In the genomic region with DNA sequence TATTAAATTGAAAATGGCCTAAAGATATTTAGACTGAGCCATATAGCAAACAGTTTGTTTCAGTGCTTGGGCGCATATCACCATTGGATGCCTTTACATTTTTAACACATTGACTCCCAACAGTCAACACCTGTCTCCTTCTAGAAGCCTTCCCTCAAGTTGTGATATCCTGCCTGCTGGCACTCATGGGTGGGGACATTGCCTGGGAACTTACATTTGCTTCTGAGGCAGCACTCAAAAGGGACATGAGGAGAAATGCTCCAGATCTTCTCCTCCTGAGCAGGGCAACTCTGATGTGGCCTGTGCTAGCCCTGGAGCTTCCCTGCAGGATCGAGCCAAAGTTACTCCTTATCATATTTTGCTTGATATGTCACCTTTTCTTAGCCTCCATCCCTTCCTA, we compare ENCODE assay signal across 17 cellular contexts.
DNase-seq lines count a peak whose midpoint lies in the region; ATAC-seq, FAIRE-seq and TF ChIP-seq lines count a peak whose summit lies in the region.
"Had no signal": no experiment of that assay in that cellular context is flagged by ENCODE, and none has a peak within 500 bp of the region (broad histone marks: within the 10 kb centered on the region; RNA-seq: fewer than 3 reads in every experiment).

No MANE protein-coding gene starts in this region.

- H3K4me3 Mint-ChIP-seq in endodermal cell: no peak overlapping the region
- H3K4me3 Mint-ChIP-seq in neural progenitor cell: no peak overlapping the region
- H3K4me3 Mint-ChIP-seq: CD4-positive, alpha-beta memory T cell had no signal

- H2AFZ ChIP-seq in PC-9: peak overlapping the region; percentile 68; the same call in 1 of the 2 replicates
- peak overlapping the region; percentile 2 for H2AFZ ChIP-seq in neural progenitor cell (replicated peaks)
- H2AFZ ChIP-seq: GM23248 had no signal

- DNase-seq in PC-9 (no peak), endodermal cell (peak; percentile 51), neural progenitor cell (ENCODE audit: low spot score) (no peak), DMS153 (lab: John Stamatoyannopoulos, UW) (no peak), H54 (ENCODE audit: insufficient read length, low spot score) (no peak), left ventricle myocardium superior (no peak), NCI-H2081 (lab: John Stamatoyannopoulos, UW) (no peak)
- DNase-seq: C1 segment of cervical spinal cord; Calu3; CD4-positive, alpha-beta memory T cell; COR-L47; DND-41; GM23248; H7; HCEC 1CT had no signal

- H3K27me3 Mint-ChIP-seq in endodermal cell (ENCODE audit: insufficient read depth) (no peaks in the 10 kb centered on the region), neural progenitor cell (ENCODE audit: insufficient read depth, low read depth) (peaks cover 2% of the 10 kb centered on the region)
- H3K27me3 Mint-ChIP-seq: CD4-positive, alpha-beta memory T cell had no signal

- CTCF ChIA-PET in PC-9 (lab: Charles Lee): no interaction called here

- no peaks in the 10 kb centered on the region for H3K36me3 Mint-ChIP-seq in endodermal cell (ENCODE audit: low read depth)
- no peaks in the 10 kb centered on the region for H3K36me3 Mint-ChIP-seq in neural progenitor cell
- H3K36me3 Mint-ChIP-seq: CD4-positive, alpha-beta memory T cell had no signal

- H3K27me3 ChIP-seq in PC-9 (ENCODE audit: insufficient read depth, low read depth) (no peaks in the 10 kb centered on the region), endodermal cell (ENCODE audit: control insufficient read depth, insufficient read depth, low read length, poor library complexity, severe bottlenecking) (no peaks in the 10 kb centered on the region), neural progenitor cell (no peaks in the 10 kb centered on the region)

- H3K36me3 ChIP-seq in PC-9 (ENCODE audit: low read depth): no peaks in the 10 kb centered on the region
- no peaks in the 10 kb centered on the region for H3K36me3 ChIP-seq in endodermal cell (ENCODE audit: control insufficient read depth, insufficient read depth, low read length)
- no peaks in the 10 kb centered on the region for H3K36me3 ChIP-seq in neural progenitor cell

- ATAC-seq in left ventricle myocardium superior: no peak

- H3K4me1 Mint-ChIP-seq in endodermal cell (peaks cover 7% of the 10 kb centered on the region), neural progenitor cell (peaks cover 6% of the 10 kb centered on the region)
- H3K4me1 Mint-ChIP-seq: CD4-positive, alpha-beta memory T cell had no signal

- intact Hi-C loops in PC-9 (cut with micrococcal nuclease; ENCODE audit: unreplicated experiment): no loop called here
- intact Hi-C loops in left ventricle myocardium superior (cut with micrococcal nuclease): no loop called here

- H3K4me2 ChIP-seq in PC-9: no peak overlapping the region
- H3K4me2 ChIP-seq in neural progenitor cell: no peak overlapping the region

- TF ChIP-seq CTCF in PC-9 (conservative IDR thresholded peaks at IDR 0.05): no peak
- TF ChIP-seq CTCF in endodermal cell (conservative IDR thresholded peaks at IDR 0.05): no peak
- TF ChIP-seq CTCF in neural progenitor cell (IDR thresholded peaks at IDR 0.05): no peak

- H3K27ac ChIP-seq in PC-9 (no peak overlapping the region), endodermal cell (ENCODE audit: low read depth, low read length) (no peak overlapping the region), neural progenitor cell (no peak overlapping the region)
- H3K27ac ChIP-seq: GM23248 had no signal

- H3K9ac ChIP-seq in endodermal cell (ENCODE audit: extremely low read depth, low read length, poor library complexity, severe bottlenecking) (no peak overlapping the region), neural progenitor cell (no peak overlapping the region)
- H3K9ac ChIP-seq: GM23248 had no signal

- H3K4me1 ChIP-seq in PC-9 (replicated peaks; ENCODE audit: insufficient read depth) (no peaks in the 10 kb centered on the region), endodermal cell (ENCODE audit: control insufficient read depth, insufficient read depth, low read length) (no peaks in the 10 kb centered on the region), neural progenitor cell (peaks cover 23% of the 10 kb centered on the region)

- H4K20me1 ChIP-seq in PC-9 (ENCODE audit: insufficient read depth): no peaks in the 10 kb centered on the region
- H4K20me1 ChIP-seq in neural progenitor cell (ENCODE audit: low read depth): no peaks in the 10 kb centered on the region

- no peaks in the 10 kb centered on the region for H3K9me3 Mint-ChIP-seq in endodermal cell
- no peaks in the 10 kb centered on the region for H3K9me3 Mint-ChIP-seq in neural progenitor cell

- H3K9me2 ChIP-seq in PC-9 (ENCODE audit: insufficient read depth): peaks cover 4% of the 10 kb centered on the region; the same call in 1 of the 2 replicates

- POLR2A ChIA-PET in PC-9 (lab: Charles Lee; ENCODE audit: unreplicated experiment): no interaction called here

- H3K27ac Mint-ChIP-seq in endodermal cell: peak overlapping the region; percentile 64
- H3K27ac Mint-ChIP-seq in neural progenitor cell: no peak overlapping the region
- H3K27ac Mint-ChIP-seq: CD4-positive, alpha-beta memory T cell had no signal

- WGBS in endodermal cell (ENCODE audit: insufficient coverage in 1 of 2, insufficient read length in 1 of 2), 2 experiments: 85 to 90% methylated on average over 2 of the region's 2 CpGs

- H3K9me3 ChIP-seq in PC-9 (ENCODE audit: insufficient read depth, low read depth) (no peaks in the 10 kb centered on the region), endodermal cell (ENCODE audit: control insufficient read depth, low read length) (no peaks in the 10 kb centered on the region), neural progenitor cell (ENCODE audit: low read depth) (no peaks in the 10 kb centered on the region)

- H3K79me2 ChIP-seq in PC-9 (ENCODE audit: low read depth) (no peaks in the 10 kb centered on the region), neural progenitor cell (ENCODE audit: low read depth) (no peaks in the 10 kb centered on the region)

- BruUV-seq in PC-9 (replicated peaks; lab: Mats Ljungman, UMichigan): no TSS peak

- no peak for TF ChIP-seq POLR2A in H54 (IDR thresholded peaks at IDR 0.05; ENCODE audit: low read depth, low read length)

- no peaks in the 10 kb centered on the region for H3F3A ChIP-seq in PC-9 (ENCODE audit: insufficient read depth, low read depth)
- no peaks in the 10 kb centered on the region for H3F3A ChIP-seq in neural progenitor cell (ENCODE audit: low read depth)

- H3K4me3 ChIP-seq in PC-9 (no peak overlapping the region), endodermal cell (ENCODE audit: low read length) (no peak overlapping the region), neural progenitor cell (no peak overlapping the region)
- H3K4me3 ChIP-seq: GM23248 had no signal

- no peak for FAIRE-seq in H54 (lab: Jason Lieb, UNC)
- FAIRE-seq: G401.6, GM12892 had no signal
